25 cellular contexts compared by ENCODE assay signal in genomic region chr5:116379306-116379705, GRCh38.
"Had no signal": no experiment of that assay in that cellular context is flagged by ENCODE, and none has a peak within 500 bp of the region (broad histone marks: within the 10 kb centered on the region; RNA-seq: fewer than 3 reads in every experiment).

No MANE protein-coding gene starts in this region.

- H3K9me3 ChIP-seq: adrenal gland had no signal

- H3K4me1 Mint-ChIP-seq: activated CD4-positive, alpha-beta T cell treated with anti-CD3 and anti-CD28 coated beads for 36 hours; activated CD4-positive, alpha-beta T cell treated with anti-CD3 and anti-CD28 coated beads, Interleukin-2, amount 10 ng/mL, durations not matched to agents 7 days and 5 days had no signal

- H3K27ac ChIP-seq: brain microvascular endothelial cell, PC-9, SK-N-MC had no signal

- H3K9me3 Mint-ChIP-seq: activated CD4-positive, alpha-beta T cell treated with anti-CD3 and anti-CD28 coated beads, Interleukin-2, amount 10 ng/mL, durations not matched to agents 7 days and 5 days; activated naive CD4-positive, alpha-beta T cell treated with anti-CD3 and anti-CD28 coated beads for 36 hours; activated T-cell treated with anti-CD3 and anti-CD28 coated beads, Interleukin-2, amount 50 U/mL, for 24 hours; WTC11 had no signal

- H3K4me3 Mint-ChIP-seq: activated CD4-positive, alpha-beta T cell treated with anti-CD3 and anti-CD28 coated beads for 36 hours; activated CD4-positive, alpha-beta T cell treated with anti-CD3 and anti-CD28 coated beads, Interleukin-2, amount 10 ng/mL, durations not matched to agents 7 days and 5 days; activated CD8-positive, alpha-beta T cell treated with anti-CD3 and anti-CD28 coated beads, Interleukin-2, amount 10 ng/mL, durations not matched to agents 7 days and 5 days; activated naive CD4-positive, alpha-beta T cell treated with anti-CD3 and anti-CD28 coated beads for 36 hours; activated T-cell treated with anti-CD3 and anti-CD28 coated beads, Interleukin-2, amount 50 U/mL, for 24 hours; WTC11 had no signal

- H3K36me3 Mint-ChIP-seq: WTC11 had no signal

- H3K4me3 ChIP-seq: adrenal gland, PC-9, SK-N-MC had no signal

- H3K36me3 ChIP-seq: adrenal gland, brain microvascular endothelial cell had no signal

- H3K4me1 ChIP-seq: adrenal gland had no signal

- DNase-seq: activated CD4-positive, alpha-beta T cell treated with anti-CD3 and anti-CD28 coated beads for 36 hours; activated CD4-positive, alpha-beta T cell treated with anti-CD3 and anti-CD28 coated beads, Interleukin-2, amount 10 ng/mL, durations not matched to agents 7 days and 5 days; activated CD4-positive, alpha-beta T cell treated with anti-CD3 and anti-CD28 coated beads, Interleukin-2, amount 50 U/mL, for 48 hours; activated CD8-positive, alpha-beta T cell treated with anti-CD3 and anti-CD28 coated beads, Interleukin-2, amount 10 ng/mL, durations not matched to agents 7 days and 5 days; activated gamma-delta T cell treated with Interleukin-2 at 50 U/mL for 16 hours; activated naive CD4-positive, alpha-beta T cell treated with anti-CD3 and anti-CD28 coated beads for 36 hours; activated T-cell treated with anti-CD3 and anti-CD28 coated beads, Interleukin-2, amount 50 U/mL, for 24 hours; adrenal gland; brain microvascular endothelial cell; central memory CD4-positive, alpha-beta T cell; Karpas-422; KBM-7; NCI-H1105; NCI-H1417 treated with DMSO at 0.1 percent for 48 hours; NCI-H187 treated with DMSO at 0.1 percent for 48 hours; NCI-H2081; NCI-H2227 treated with DMSO at 0.1 percent for 48 hours; NCI-H524; PC-9; Right ventricle myocardium superior; T1000 had no signal

- H3K27me3 ChIP-seq: adrenal gland, brain microvascular endothelial cell had no signal

- ATAC-seq: activated CD4-positive, alpha-beta T cell treated with anti-CD3 and anti-CD28 coated beads for 36 hours; activated CD4-positive, CD25-positive, alpha-beta regulatory T cell treated with anti-CD3 and anti-CD28 coated beads, Interleukin-2, amount 50 U/mL, for 24 hours; activated CD8-positive, alpha-beta T cell treated with anti-CD3 and anti-CD28 coated beads, Interleukin-2, amount 10 ng/mL, durations not matched to agents 7 days and 5 days; activated naive CD4-positive, alpha-beta T cell treated with anti-CD3 and anti-CD28 coated beads, Interleukin-2, amount 50 U/mL, for 72 hours; WTC11 had no signal

- H3K27ac Mint-ChIP-seq: activated CD4-positive, alpha-beta T cell treated with anti-CD3 and anti-CD28 coated beads for 36 hours; activated CD4-positive, alpha-beta T cell treated with anti-CD3 and anti-CD28 coated beads, Interleukin-2, amount 10 ng/mL, durations not matched to agents 7 days and 5 days; activated CD8-positive, alpha-beta T cell treated with anti-CD3 and anti-CD28 coated beads, Interleukin-2, amount 10 ng/mL, durations not matched to agents 7 days and 5 days; activated naive CD4-positive, alpha-beta T cell treated with anti-CD3 and anti-CD28 coated beads for 36 hours; activated T-cell treated with anti-CD3 and anti-CD28 coated beads, Interleukin-2, amount 50 U/mL, for 24 hours; WTC11 had no signal

- H3K27me3 Mint-ChIP-seq: activated CD4-positive, alpha-beta T cell treated with anti-CD3 and anti-CD28 coated beads for 36 hours; activated CD4-positive, alpha-beta T cell treated with anti-CD3 and anti-CD28 coated beads, Interleukin-2, amount 10 ng/mL, durations not matched to agents 7 days and 5 days; activated T-cell treated with anti-CD3 and anti-CD28 coated beads, Interleukin-2, amount 50 U/mL, for 24 hours had no signal
